In the genomic region with DNA sequence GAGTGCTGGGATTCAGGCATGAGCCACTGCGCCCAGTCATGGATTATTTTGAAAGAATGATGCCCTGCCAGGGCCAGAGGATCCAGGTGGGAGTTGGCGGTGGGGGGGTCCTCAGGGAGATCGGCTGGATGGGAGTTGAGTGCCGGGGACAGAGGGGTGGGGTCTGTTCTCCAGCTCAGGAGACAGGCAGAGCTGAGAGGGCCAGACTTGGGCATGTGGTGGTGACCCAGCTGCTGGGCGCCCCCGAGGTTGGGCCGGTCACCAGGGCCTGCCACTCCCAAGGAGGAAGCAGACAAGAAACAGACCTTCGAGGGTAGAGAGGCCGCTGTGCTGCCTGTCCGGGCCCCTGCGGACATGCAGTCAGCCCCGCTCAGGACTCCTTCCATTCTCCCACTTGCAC, we compare ENCODE assay signal across 1 cellular context.
TF ChIP-seq lines count a peak whose summit lies in the region.

No MANE protein-coding gene starts in this region.

TF ChIP-seq in GM23338, 12 proteins besides CTCF, POLR2A, EP300 and RAD21:
- TF ChIP-seq, protein P1, sequence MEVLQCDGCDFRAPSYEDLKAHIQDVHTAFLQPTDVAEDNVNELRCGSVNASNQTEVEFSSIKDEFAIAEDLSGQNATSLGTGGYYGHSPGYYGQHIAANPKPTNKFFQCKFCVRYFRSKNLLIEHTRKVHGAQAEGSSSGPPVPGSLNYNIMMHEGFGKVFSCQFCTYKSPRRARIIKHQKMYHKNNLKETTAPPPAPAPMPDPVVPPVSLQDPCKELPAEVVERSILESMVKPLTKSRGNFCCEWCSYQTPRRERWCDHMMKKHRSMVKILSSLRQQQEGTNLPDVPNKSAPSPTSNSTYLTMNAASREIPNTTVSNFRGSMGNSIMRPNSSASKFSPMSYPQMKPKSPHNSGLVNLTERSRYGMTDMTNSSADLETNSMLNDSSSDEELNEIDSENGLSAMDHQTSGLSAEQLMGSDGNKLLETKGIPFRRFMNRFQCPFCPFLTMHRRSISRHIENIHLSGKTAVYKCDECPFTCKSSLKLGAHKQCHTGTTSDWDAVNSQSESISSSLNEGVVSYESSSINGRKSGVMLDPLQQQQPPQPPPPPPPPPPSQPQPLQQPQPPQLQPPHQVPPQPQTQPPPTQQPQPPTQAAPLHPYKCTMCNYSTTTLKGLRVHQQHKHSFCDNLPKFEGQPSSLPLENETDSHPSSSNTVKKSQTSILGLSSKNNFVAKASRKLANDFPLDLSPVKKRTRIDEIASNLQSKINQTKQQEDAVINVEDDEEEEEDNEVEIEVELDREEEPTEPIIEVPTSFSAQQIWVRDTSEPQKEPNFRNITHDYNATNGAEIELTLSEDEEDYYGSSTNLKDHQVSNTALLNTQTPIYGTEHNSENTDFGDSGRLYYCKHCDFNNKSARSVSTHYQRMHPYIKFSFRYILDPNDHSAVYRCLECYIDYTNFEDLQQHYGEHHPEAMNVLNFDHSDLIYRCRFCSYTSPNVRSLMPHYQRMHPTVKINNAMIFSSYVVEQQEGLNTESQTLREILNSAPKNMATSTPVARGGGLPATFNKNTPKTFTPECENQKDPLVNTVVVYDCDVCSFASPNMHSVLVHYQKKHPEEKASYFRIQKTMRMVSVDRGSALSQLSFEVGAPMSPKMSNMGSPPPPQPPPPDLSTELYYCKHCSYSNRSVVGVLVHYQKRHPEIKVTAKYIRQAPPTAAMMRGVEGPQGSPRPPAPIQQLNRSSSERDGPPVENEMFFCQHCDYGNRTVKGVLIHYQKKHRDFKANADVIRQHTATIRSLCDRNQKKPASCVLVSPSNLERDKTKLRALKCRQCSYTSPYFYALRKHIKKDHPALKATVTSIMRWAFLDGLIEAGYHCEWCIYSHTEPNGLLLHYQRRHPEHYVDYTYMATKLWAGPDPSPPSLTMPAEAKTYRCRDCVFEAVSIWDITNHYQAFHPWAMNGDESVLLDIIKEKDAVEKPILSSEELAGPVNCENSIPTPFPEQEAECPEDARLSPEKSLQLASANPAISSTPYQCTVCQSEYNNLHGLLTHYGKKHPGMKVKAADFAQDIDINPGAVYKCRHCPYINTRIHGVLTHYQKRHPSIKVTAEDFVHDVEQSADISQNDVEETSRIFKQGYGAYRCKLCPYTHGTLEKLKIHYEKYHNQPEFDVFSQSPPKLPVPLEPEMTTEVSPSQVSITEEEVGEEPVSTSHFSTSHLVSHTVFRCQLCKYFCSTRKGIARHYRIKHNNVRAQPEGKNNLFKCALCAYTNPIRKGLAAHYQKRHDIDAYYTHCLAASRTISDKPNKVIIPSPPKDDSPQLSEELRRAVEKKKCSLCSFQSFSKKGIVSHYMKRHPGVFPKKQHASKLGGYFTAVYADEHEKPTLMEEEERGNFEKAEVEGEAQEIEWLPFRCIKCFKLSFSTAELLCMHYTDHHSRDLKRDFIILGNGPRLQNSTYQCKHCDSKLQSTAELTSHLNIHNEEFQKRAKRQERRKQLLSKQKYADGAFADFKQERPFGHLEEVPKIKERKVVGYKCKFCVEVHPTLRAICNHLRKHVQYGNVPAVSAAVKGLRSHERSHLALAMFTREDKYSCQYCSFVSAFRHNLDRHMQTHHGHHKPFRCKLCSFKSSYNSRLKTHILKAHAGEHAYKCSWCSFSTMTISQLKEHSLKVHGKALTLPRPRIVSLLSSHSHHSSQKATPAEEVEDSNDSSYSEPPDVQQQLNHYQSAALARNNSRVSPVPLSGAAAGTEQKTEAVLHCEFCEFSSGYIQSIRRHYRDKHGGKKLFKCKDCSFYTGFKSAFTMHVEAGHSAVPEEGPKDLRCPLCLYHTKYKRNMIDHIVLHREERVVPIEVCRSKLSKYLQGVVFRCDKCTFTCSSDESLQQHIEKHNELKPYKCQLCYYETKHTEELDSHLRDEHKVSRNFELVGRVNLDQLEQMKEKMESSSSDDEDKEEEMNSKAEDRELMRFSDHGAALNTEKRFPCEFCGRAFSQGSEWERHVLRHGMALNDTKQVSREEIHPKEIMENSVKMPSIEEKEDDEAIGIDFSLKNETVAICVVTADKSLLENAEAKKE (CRISPR knock-in tag; IDR thresholded peaks at IDR 0.05), result no peak
- TF ChIP-seq STAT1 (IDR thresholded peaks at IDR 0.05; ENCODE audit: unreplicated experiment) (no peak), POLR2AphosphoS5 (IDR thresholded peaks at IDR 0.05; ENCODE audit: low read depth) (no peak), JUNB (IDR thresholded peaks at IDR 0.05; ENCODE audit: unreplicated experiment) (no peak), NANOG (IDR thresholded peaks at IDR 0.05; ENCODE audit: borderline replicate concordance) (no peak), EZH2 (IDR thresholded peaks at IDR 0.05; ENCODE audit: low read depth, unreplicated experiment) (no peak), CREB1 (CRISPR knock-in tag; IDR thresholded peaks at IDR 0.05; ENCODE audit: low read depth) (no peak), EZH2phosphoT487 (IDR thresholded peaks at IDR 0.05; ENCODE audit: unreplicated experiment) (no peak), ZNF331 (CRISPR knock-in tag; IDR thresholded peaks at IDR 0.05; ENCODE audit: low read depth) (no peak)
- TF ChIP-seq, protein P2, sequence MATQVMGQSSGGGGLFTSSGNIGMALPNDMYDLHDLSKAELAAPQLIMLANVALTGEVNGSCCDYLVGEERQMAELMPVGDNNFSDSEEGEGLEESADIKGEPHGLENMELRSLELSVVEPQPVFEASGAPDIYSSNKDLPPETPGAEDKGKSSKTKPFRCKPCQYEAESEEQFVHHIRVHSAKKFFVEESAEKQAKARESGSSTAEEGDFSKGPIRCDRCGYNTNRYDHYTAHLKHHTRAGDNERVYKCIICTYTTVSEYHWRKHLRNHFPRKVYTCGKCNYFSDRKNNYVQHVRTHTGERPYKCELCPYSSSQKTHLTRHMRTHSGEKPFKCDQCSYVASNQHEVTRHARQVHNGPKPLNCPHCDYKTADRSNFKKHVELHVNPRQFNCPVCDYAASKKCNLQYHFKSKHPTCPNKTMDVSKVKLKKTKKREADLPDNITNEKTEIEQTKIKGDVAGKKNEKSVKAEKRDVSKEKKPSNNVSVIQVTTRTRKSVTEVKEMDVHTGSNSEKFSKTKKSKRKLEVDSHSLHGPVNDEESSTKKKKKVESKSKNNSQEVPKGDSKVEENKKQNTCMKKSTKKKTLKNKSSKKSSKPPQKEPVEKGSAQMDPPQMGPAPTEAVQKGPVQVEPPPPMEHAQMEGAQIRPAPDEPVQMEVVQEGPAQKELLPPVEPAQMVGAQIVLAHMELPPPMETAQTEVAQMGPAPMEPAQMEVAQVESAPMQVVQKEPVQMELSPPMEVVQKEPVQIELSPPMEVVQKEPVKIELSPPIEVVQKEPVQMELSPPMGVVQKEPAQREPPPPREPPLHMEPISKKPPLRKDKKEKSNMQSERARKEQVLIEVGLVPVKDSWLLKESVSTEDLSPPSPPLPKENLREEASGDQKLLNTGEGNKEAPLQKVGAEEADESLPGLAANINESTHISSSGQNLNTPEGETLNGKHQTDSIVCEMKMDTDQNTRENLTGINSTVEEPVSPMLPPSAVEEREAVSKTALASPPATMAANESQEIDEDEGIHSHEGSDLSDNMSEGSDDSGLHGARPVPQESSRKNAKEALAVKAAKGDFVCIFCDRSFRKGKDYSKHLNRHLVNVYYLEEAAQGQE (IDR thresholded peaks at IDR 0.05; ENCODE audit: unreplicated experiment), result no peak
- TF ChIP-seq, protein P3, sequence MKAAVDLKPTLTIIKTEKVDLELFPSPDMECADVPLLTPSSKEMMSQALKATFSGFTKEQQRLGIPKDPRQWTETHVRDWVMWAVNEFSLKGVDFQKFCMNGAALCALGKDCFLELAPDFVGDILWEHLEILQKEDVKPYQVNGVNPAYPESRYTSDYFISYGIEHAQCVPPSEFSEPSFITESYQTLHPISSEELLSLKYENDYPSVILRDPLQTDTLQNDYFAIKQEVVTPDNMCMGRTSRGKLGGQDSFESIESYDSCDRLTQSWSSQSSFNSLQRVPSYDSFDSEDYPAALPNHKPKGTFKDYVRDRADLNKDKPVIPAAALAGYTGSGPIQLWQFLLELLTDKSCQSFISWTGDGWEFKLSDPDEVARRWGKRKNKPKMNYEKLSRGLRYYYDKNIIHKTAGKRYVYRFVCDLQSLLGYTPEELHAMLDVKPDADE (IDR thresholded peaks at IDR 0.05), result no peak
